Comparison of ENCODE assay signal across 8 cellular contexts in the genomic region with DNA sequence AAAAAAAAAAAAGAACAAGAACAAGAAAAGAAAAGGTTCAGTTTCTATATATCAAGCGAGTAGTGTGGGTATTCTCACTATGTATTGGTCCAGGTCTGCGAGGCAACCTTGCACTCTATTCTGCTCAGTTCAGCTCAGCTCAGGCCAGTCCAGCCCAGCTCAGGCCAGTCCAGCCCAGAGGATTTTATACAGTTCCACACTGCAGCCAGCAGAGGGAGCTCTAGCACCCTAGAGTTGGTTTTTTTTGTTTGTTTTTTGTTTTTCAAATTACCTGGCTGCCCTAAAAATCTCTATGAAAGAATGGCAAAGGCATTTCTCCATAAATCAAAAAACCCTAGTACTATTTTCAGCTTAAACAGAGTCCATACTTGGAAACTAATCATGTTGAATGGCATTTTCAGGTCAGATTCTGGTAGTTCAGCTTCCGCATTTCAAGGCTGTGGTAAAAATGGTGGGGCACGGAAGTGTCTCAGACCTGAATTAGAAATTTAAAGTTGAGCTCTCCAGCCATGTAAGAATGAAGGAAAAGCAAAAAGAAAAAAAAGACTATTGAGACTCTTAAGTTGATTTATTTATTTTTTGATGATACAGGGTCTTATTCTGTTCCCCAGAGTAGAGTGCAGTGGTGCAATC. TPM values are rescaled to one million over a fixed set of nuclear protein-coding genes. Genes with fewer than 3 reads are reported as not detected.
DNase-seq lines count a peak whose midpoint lies in the region; ATAC-seq and TF ChIP-seq lines count a peak whose summit lies in the region.

No MANE protein-coding gene starts in this region.

- no peak overlapping the region for H3K27ac Mint-ChIP-seq in CD8-positive, alpha-beta T cell

- POLR2A ChIA-PET in CD8-positive, alpha-beta T cell (lab: Charles Lee) = interaction anchor here (1.0 kb wide), 1 partner anchor 169 kb away, joined by 6 read pairs; no protein-coding TSS in a partner anchor

- no peaks in the 10 kb centered on the region for H3K4me1 ChIP-seq in CD8-positive, alpha-beta T cell (ENCODE audit: insufficient read depth, low read length)
- no peaks in the 10 kb centered on the region for H3K4me1 ChIP-seq in neutrophil (ENCODE audit: control insufficient read depth in 1 of 2, insufficient read depth in 1 of 2, low read depth in 1 of 2, low read length in 1 of 2)

- CTCF ChIA-PET in CD8-positive, alpha-beta T cell (lab: Charles Lee) = interaction anchor here (0.6 to 8.0 kb wide), 42 partner anchors 9 to 307 kb away, joined by 3 to 170 read pairs (median 4); a partner anchor contains a TSS

- intact Hi-C loops in CD8-positive, alpha-beta T cell (cut with DNase I, micrococcal nuclease) = loop anchor here (1.0 kb wide), 4 partner anchors 8 to 282 kb away; no protein-coding TSS in a partner anchor

- H3K27ac ChIP-seq in CD8-positive, alpha-beta T cell (ENCODE audit: low read depth, low read length) = no peak overlapping the region
- H3K27ac ChIP-seq in neutrophil = no peak overlapping the region

- peak; percentile 66 for ATAC-seq in CD8-positive, alpha-beta T cell
- peak; percentile 66 for ATAC-seq in GM21447 (IDR thresholded peaks at IDR 0.05; ENCODE audit: unreplicated experiment)

- no peak overlapping the region for H3K4me3 ChIP-seq in CD8-positive, alpha-beta T cell (ENCODE audit: low read depth, low read length)
- no peak overlapping the region for H3K4me3 ChIP-seq in neutrophil (ENCODE audit: low read depth in 1 of 2, low read length in 1 of 2)
- no peak overlapping the region for H3K4me3 ChIP-seq in MG63

- H3K9me3 ChIP-seq in CD8-positive, alpha-beta T cell (ENCODE audit: low read length) = no peaks in the 10 kb centered on the region
- H3K9me3 ChIP-seq in neutrophil = no peaks in the 10 kb centered on the region
- H3K9me3 ChIP-seq in MG63 = no peaks in the 10 kb centered on the region

- H3K4me3 Mint-ChIP-seq in CD8-positive, alpha-beta T cell = no peak overlapping the region

- DNase-seq in CD8-positive, alpha-beta T cell = peak in 5 of 7 experiments; percentile 33 to 64 (median 49)
- DNase-seq in NCI-H748 (lab: John Stamatoyannopoulos, UW; ENCODE audit: unreplicated experiment) (peak; percentile 52), activated T-cell treated with anti-CD3 and anti-CD28 coated beads for 1 hour (ENCODE audit: low read depth) (peak; percentile 49), fibroblast of peridontal ligament (ENCODE audit: extremely low read depth) (peak; percentile 68), cortex of kidney (lab: John Stamatoyannopoulos, UW) (no peak), MG63 (no peak)

- no peaks in the 10 kb centered on the region for H3K27me3 ChIP-seq in CD8-positive, alpha-beta T cell (ENCODE audit: insufficient read depth, low read length)
- no peaks in the 10 kb centered on the region for H3K27me3 ChIP-seq in neutrophil
- H3K27me3 ChIP-seq in MG63 = no peaks in the 10 kb centered on the region

- H3K36me3 ChIP-seq in CD8-positive, alpha-beta T cell (ENCODE audit: insufficient read depth, low read length) = peaks cover 8% of the 10 kb centered on the region
- no peaks in the 10 kb centered on the region for H3K36me3 ChIP-seq in neutrophil
- H3K36me3 ChIP-seq in MG63 = peaks cover 35% of the 10 kb centered on the region

- TF ChIP-seq CTCF in CD8-positive, alpha-beta T cell (IDR thresholded peaks at IDR 0.05) = peak; percentile 90
- peak; percentile 71 for TF ChIP-seq CTCF in neutrophil (IDR thresholded peaks at IDR 0.05)

- H3K27me3 Mint-ChIP-seq in CD8-positive, alpha-beta T cell (ENCODE audit: low read depth) = no peaks in the 10 kb centered on the region

- peaks cover 72% of the 10 kb centered on the region for H3K36me3 Mint-ChIP-seq in CD8-positive, alpha-beta T cell

- no peaks in the 10 kb centered on the region for H3K9me3 Mint-ChIP-seq in CD8-positive, alpha-beta T cell

- H3K4me1 Mint-ChIP-seq in CD8-positive, alpha-beta T cell (ENCODE audit: low read depth) = no peaks in the 10 kb centered on the region

RNA-seq across cellular contexts. Expression of a gene that starts 55.2 kb away (rescaled TPM):
- total RNA-seq in CD8-positive, alpha-beta T cell = not detected
- total RNA-seq in MG63 (2014; rRNA removed; shearing (Covaris generic); ENCODE audit: low replicate concordance) = 3.7 and 4.1 TPM in 2 replicates

Comparison
In these comparisons a context has a peak if more than half of its experiments do, and no peak if none do; other contexts are left out.
1. DNase-seq: peak in CD8-positive, alpha-beta T cell (5 of 7), NCI-H748 (single experiment), activated T-cell treated with anti-CD3 and anti-CD28 coated beads for 1 hour (single experiment) and fibroblast of peridontal ligament (single experiment); none in cortex of kidney (single experiment) and MG63 (single experiment).